ENCODE assay signal across 8 cellular contexts in genomic region chr7:92836489-92837213, GRCh38. TPM values are rescaled to one million over a fixed set of nuclear protein-coding genes. Genes with fewer than 3 reads are reported as not detected.
DNase-seq lines count a peak whose midpoint lies in the region; ATAC-seq and TF ChIP-seq lines count a peak whose summit lies in the region.

TSS of gene CDK6 (minus strand) at chr7:92836573. CDS start at chr7:92833323, 3,250 bp downstream.

- DNase-seq in NCI-H748 (lab: John Stamatoyannopoulos, UW; ENCODE audit: unreplicated experiment): peak; percentile 67
- DNase-seq in NCI-H748 treated with DMSO at 0.1 percent for 48 hours (lab: John Stamatoyannopoulos, UW): no peak
- peak; percentile 63 to 83 (median 73) for DNase-seq in Peyer's patch
- peak; percentile 44 to 58 for DNase-seq in foreskin keratinocyte
- DNase-seq in occipital lobe (lab: John Stamatoyannopoulos, UW): no peak
- peak; percentile 79 for DNase-seq in transverse colon

- H3K4me3 ChIP-seq in Peyer's patch (peak within 1 kb of the TSS; percentile 76 to 91 (median 78)), transverse colon (peak within 1 kb of the TSS; percentile 65 to 89 (median 80))

- no peak for TF ChIP-seq CTCF in Peyer's patch (IDR thresholded peaks at IDR 0.05)
- TF ChIP-seq CTCF in foreskin keratinocyte (conservative IDR thresholded peaks at IDR 0.05): no peak
- TF ChIP-seq CTCF in transverse colon (IDR thresholded peaks at IDR 0.05): no peak

- H3K9me3 Mint-ChIP-seq in activated T-helper 17 cell treated with anti-CD3 and anti-CD28 coated beads, Interleukin-2, amount 50 U/mL, for 72 hours: no peaks in the 10 kb centered on the region

- no peak for TF ChIP-seq EP300 in transverse colon (IDR thresholded peaks at IDR 0.05; ENCODE audit: low read depth)

- H3K27ac Mint-ChIP-seq in activated T-helper 17 cell treated with anti-CD3 and anti-CD28 coated beads, Interleukin-2, amount 50 U/mL, for 72 hours: peak within 1 kb of the TSS; percentile 98

- peaks cover 43% of the 10 kb centered on the region for H3K36me3 Mint-ChIP-seq in activated T-helper 17 cell treated with anti-CD3 and anti-CD28 coated beads, Interleukin-2, amount 50 U/mL, for 72 hours (ENCODE audit: low read depth)

- peaks cover 12% of the 10 kb centered on the region for H3K4me1 Mint-ChIP-seq in activated T-helper 17 cell treated with anti-CD3 and anti-CD28 coated beads, Interleukin-2, amount 50 U/mL, for 72 hours

- H3K27me3 Mint-ChIP-seq in activated T-helper 17 cell treated with anti-CD3 and anti-CD28 coated beads, Interleukin-2, amount 50 U/mL, for 72 hours: peaks cover 3% of the 10 kb centered on the region

- H3K36me3 ChIP-seq in Peyer's patch (no peaks in the 10 kb centered on the region), transverse colon (no peaks in the 10 kb centered on the region)

- peaks cover 0 to 10% (median 3%) of the 10 kb centered on the region in 4 donors for H3K4me1 ChIP-seq in Peyer's patch
- H3K4me1 ChIP-seq in foreskin keratinocyte: peaks cover 27% of the 10 kb centered on the region
- H3K4me1 ChIP-seq in transverse colon: peaks cover 0 to 18% (median 9%) of the 10 kb centered on the region in 4 donors

- H3K9me3 ChIP-seq in Peyer's patch: no peaks in the 10 kb centered on the region
- H3K9me3 ChIP-seq in transverse colon: no peaks in the 10 kb centered on the region

- 1 to 2% methylated on average over 12 to 30 of the region's 66 CpGs for WGBS in transverse colon (ENCODE audit: low coverage in 1 of 2), 2 donors

- ATAC-seq in HG03103 (IDR thresholded peaks at IDR 0.05; ENCODE audit: low read depth, unreplicated experiment) (peak; percentile 32), foreskin keratinocyte (peak; percentile 60)
- ATAC-seq in activated T-helper 17 cell treated with anti-CD3 and anti-CD28 coated beads, Interleukin-2, amount 50 U/mL, for 72 hours (replicated peaks): peak; percentile 20

- peak within 1 kb of the TSS; percentile 81 to 93 (median 85) for H3K27ac ChIP-seq in Peyer's patch
- H3K27ac ChIP-seq in foreskin keratinocyte: peak within 1 kb of the TSS; percentile 77
- peak within 1 kb of the TSS; percentile 92 to 94 (median 93) for H3K27ac ChIP-seq in transverse colon

- TF ChIP-seq POLR2A in Peyer's patch (IDR thresholded peaks at IDR 0.05): peak in 1 of 2 donors; percentile 32
- no peak for TF ChIP-seq POLR2A in transverse colon (IDR thresholded peaks at IDR 0.05)

- peak within 1 kb of the TSS; percentile 96 for H3K4me3 Mint-ChIP-seq in activated T-helper 17 cell treated with anti-CD3 and anti-CD28 coated beads, Interleukin-2, amount 50 U/mL, for 72 hours

- intact Hi-C loops in transverse colon (cut with DNase I; ENCODE audit: low total_unique reads): loop anchor here (5.0 to 10.0 kb wide), 2 partner anchors 139 to 222 kb away; no protein-coding TSS in a partner anchor

- in situ Hi-C loops in transverse colon (cut with MboI; ENCODE audit: low pct_ligation_motif_present in 1 of 4, low pct_unique_long_range_greater_than_20kb in 1 of 4, low sequenced_read_pairs in 3 of 4): loop anchor here (10.0 kb wide), 3 partner anchors 142 to 212 kb away; no protein-coding TSS in a partner anchor

- H3K27me3 ChIP-seq in Peyer's patch: no peaks in the 10 kb centered on the region
- no peaks in the 10 kb centered on the region for H3K27me3 ChIP-seq in foreskin keratinocyte
- no peaks in the 10 kb centered on the region for H3K27me3 ChIP-seq in transverse colon

RNA-seq across cellular contexts. Expression of gene CDK6, which starts in this region (rescaled TPM):
- total RNA-seq in Peyer's patch (10 to 100 TPM; 25.6 to 75.1 (median 55.4) TPM), foreskin keratinocyte (80.6 and 96.9 TPM in 2 replicates), occipital lobe (11.1 TPM), transverse colon (10 to 100 TPM; 12.9 to 32.7 (median 21.6) TPM)
- 100 to 1,000 TPM; 151 to 222 TPM for total RNA-seq in activated T-helper 17 cell treated with anti-CD3 and anti-CD28 coated beads, Interleukin-2, amount 50 U/mL, for 72 hours
- polyA plus RNA-seq in foreskin keratinocyte: 9.8 and 9.9 TPM in 2 replicates

Comparison
In these comparisons a context has a peak if more than half of its experiments do, and no peak if none do; other contexts are left out.
1. DNase-seq: peak in NCI-H748 (single experiment), Peyer's patch (3 of 3), foreskin keratinocyte (2 of 2) and transverse colon (single experiment); none in NCI-H748 treated with DMSO at 0.1 percent for 48 hours (single experiment) and occipital lobe (single experiment).
2. Peak in every context shown above with its lines, with median percentiles within 50 percentile points of each other: ATAC-seq and H3K27ac ChIP-seq.